15 cellular contexts compared by ENCODE assay signal in the genomic region with DNA sequence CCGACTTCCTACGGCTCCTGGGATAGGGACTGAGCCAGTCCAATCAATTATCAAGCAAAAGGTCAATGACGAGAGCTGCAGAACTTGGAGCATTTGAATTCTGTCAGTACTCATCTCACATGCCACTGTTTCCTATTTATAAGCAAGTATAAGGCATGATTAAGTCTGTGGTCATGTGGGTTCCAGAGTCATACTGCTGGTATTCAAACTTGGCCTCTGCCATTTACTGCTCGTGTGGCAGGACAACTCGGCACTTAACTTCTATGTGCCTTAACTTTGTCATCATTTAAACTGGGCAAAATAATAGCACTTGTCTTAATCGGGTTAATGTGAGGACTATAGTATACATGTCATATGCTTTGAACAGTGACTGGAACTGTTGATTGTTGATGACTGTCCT. TPM values are rescaled to one million over a fixed set of nuclear protein-coding genes. Genes with fewer than 3 reads are reported as not detected.
DNase-seq lines count a peak whose midpoint lies in the region; ATAC-seq and TF ChIP-seq lines count a peak whose summit lies in the region.
"Had no signal": no experiment of that assay in that cellular context is flagged by ENCODE, and none has a peak within 500 bp of the region (broad histone marks: within the 10 kb centered on the region; RNA-seq: fewer than 3 reads in every experiment).

No MANE protein-coding gene starts in this region.

- peak; percentile 43 for DNase-seq in AG04450 (ENCODE audit: low read depth, low spot score)
- peak; percentile 34 for DNase-seq in HK-2 (ENCODE audit: unreplicated experiment)
- peak; percentile 50 for DNase-seq in adipocyte (ENCODE audit: low read depth)
- peak; percentile 54 to 78 for DNase-seq in foreskin keratinocyte
- no peak for DNase-seq in posterior vena cava (ENCODE audit: low spot score)
- DNase-seq in activated effector memory CD4-positive, alpha-beta T cell treated with anti-CD3 and anti-CD28 coated beads, Interleukin-2, amount 50 U/mL, for 16 hours: no peak
- no peak for DNase-seq in SIG-M5 treated with dmso at 0.1 percent for 504 hours (lab: John Stamatoyannopoulos, UW; ENCODE audit: unreplicated experiment)
- no peak for DNase-seq in esophagus squamous epithelium (lab: John Stamatoyannopoulos, UW)
- DNase-seq: activated naive CD4-positive, alpha-beta T cell treated with anti-CD3 and anti-CD28 coated beads, Interleukin-2, amount 10 ng/mL, durations not matched to agents 7 days and 5 days; BE2C; dermis blood vessel endothelial cell; stimulated activated CD4-positive, alpha-beta T cell treated with anti-CD3 and anti-CD28 coated beads, Interleukin-1b, Interleukin-23, amount 100 ng/mL, for 48 hours; stimulated activated naive B cell treated with anti-CD40 and anti-IgM and Interleukin-4, amounts not matched to agents 10 μg/mL and 1 μg/mL and 100 μg/mL, for 72 hours had no signal

- WGBS in esophagus squamous epithelium, 2 donors: 69 to 84% methylated on average over 6 of the region's 6 CpGs

- TF ChIP-seq CTCF in AG04450 (IDR thresholded peaks at IDR 0.05; ENCODE audit: low read depth, low read length) (no peak), foreskin keratinocyte (conservative IDR thresholded peaks at IDR 0.05) (no peak), esophagus squamous epithelium (IDR thresholded peaks at IDR 0.05) (no peak)

- H3K27ac ChIP-seq in AG04450 (ENCODE audit: low read depth, low read length) (no peak overlapping the region), foreskin keratinocyte (no peak overlapping the region), esophagus squamous epithelium (no peak overlapping the region)

- intact Hi-C loops in posterior vena cava (cut with DNase I): no loop called here
- intact Hi-C loops in esophagus squamous epithelium (cut with DNase I): no loop called here

- peak; percentile 92 for ATAC-seq in foreskin keratinocyte
- ATAC-seq: stimulated activated naive B cell treated with anti-CD40 and anti-IgM and Interleukin-4, amounts not matched to agents 10 μg/mL and 1 μg/mL and 100 μg/mL, for 72 hours had no signal

- H3K27me3 ChIP-seq in AG04450 (ENCODE audit: control insufficient read depth, insufficient read depth, low read length) (no peaks in the 10 kb centered on the region), adipocyte (replicated peaks; ENCODE audit: control insufficient read depth, insufficient read depth, low read length) (no peaks in the 10 kb centered on the region), foreskin keratinocyte (no peaks in the 10 kb centered on the region), esophagus squamous epithelium (no peaks in the 10 kb centered on the region)
- H3K27me3 ChIP-seq: BE2C had no signal

- H3K36me3 ChIP-seq in adipocyte (ENCODE audit: control insufficient read depth, insufficient read depth, low read length, severe bottlenecking) (no peaks in the 10 kb centered on the region), esophagus squamous epithelium (no peaks in the 10 kb centered on the region)
- H3K36me3 ChIP-seq: BE2C had no signal

- H3K4me3 ChIP-seq in AG04450 (ENCODE audit: low read depth, low read length) (no peak overlapping the region), adipocyte (ENCODE audit: low read length) (no peak overlapping the region), esophagus squamous epithelium (no peak overlapping the region)
- H3K4me3 ChIP-seq: lung had no signal

- CTCF ChIA-PET in AG04450 (lab: Charles Lee): no interaction called here

- H3K9ac ChIP-seq in adipocyte (ENCODE audit: low read length): no peak overlapping the region

- no peak for TF ChIP-seq POLR2A in esophagus squamous epithelium (IDR thresholded peaks at IDR 0.05)

- no peaks in the 10 kb centered on the region for H3K9me3 ChIP-seq in AG04450 (ENCODE audit: control insufficient read depth, insufficient read depth, low read length)
- no peaks in the 10 kb centered on the region for H3K9me3 ChIP-seq in adipocyte (ENCODE audit: control insufficient read depth, low read length)
- no peaks in the 10 kb centered on the region for H3K9me3 ChIP-seq in esophagus squamous epithelium
- H3K9me3 ChIP-seq: BE2C had no signal

- H3K4me1 ChIP-seq in adipocyte (ENCODE audit: control insufficient read depth, insufficient read depth, low read length): peaks cover 10% of the 10 kb centered on the region
- peaks cover 5% of the 10 kb centered on the region for H3K4me1 ChIP-seq in foreskin keratinocyte
- no peaks in the 10 kb centered on the region for H3K4me1 ChIP-seq in esophagus squamous epithelium
- H3K4me1 ChIP-seq: BE2C had no signal

- POLR2A ChIA-PET in AG04450 (lab: Yijun Ruan, JAX): interaction anchor here (0.7 kb wide), 1 partner anchor 135 kb away, joined by 3 read pairs; no protein-coding TSS in a partner anchor

RNA-seq across cellular contexts. Expression of a gene that starts 44.9 kb away (rescaled TPM):
- polyA plus RNA-seq in AG04450 (2011; rRNA removed) (0.86 and 0.99 TPM in 2 replicates), foreskin keratinocyte (0.11 and 0.26 TPM in 2 replicates)
- 0.18 and 0.35 TPM in 2 replicates for polyA minus RNA-seq in AG04450 (2011; rRNA and poly(A)+ RNA removed)
- total RNA-seq in foreskin keratinocyte (0.31 and 0.39 TPM in 2 replicates), posterior vena cava (under 1 TPM in 1 of 2 donors, not detected in 1; 0.10 TPM), esophagus squamous epithelium (1 to 10 TPM in 2 of 4 donors, under 1 TPM in 1, not detected in 1; 0.87 to 3.9 (median 2.1) TPM)
- total RNA-seq: osteocyte had no signal

Comparison
In these comparisons a context has a peak if more than half of its experiments do, and no peak if none do; other contexts are left out.
1. DNase-seq: peak in AG04450 (single experiment), HK-2 (single experiment), adipocyte (single experiment) and foreskin keratinocyte (2 of 2); none in posterior vena cava (single experiment), activated effector memory CD4-positive, alpha-beta T cell treated with anti-CD3 and anti-CD28 coated beads, Interleukin-2, amount 50 U/mL, for 16 hours (single experiment), SIG-M5 treated with dmso at 0.1 percent for 504 hours (single experiment) and esophagus squamous epithelium (single experiment).